In genomic region chr10:21976280-21976679, GRCh38 we compare ENCODE assay signal across 14 cellular contexts.
"Had no signal": no experiment of that assay in that cellular context is flagged by ENCODE, and none has a peak within 500 bp of the region (broad histone marks: within the 10 kb centered on the region; RNA-seq: fewer than 3 reads in every experiment).

No MANE protein-coding gene starts in this region.

- H3K36me3 ChIP-seq: esophagus squamous epithelium, right lobe of liver had no signal

- H3K27me3 ChIP-seq: body of pancreas, esophagus squamous epithelium, foreskin keratinocyte, right lobe of liver had no signal

- ATAC-seq: body of pancreas; left ventricle myocardium superior; right lobe of liver; stimulated activated memory B cell treated with anti-CD40 and anti-IgM and Interleukin-4, amounts not matched to agents 10 μg/mL and 1 μg/mL and 100 μg/mL, for 72 hours had no signal

- H3K27me3 Mint-ChIP-seq: activated CD4-positive, alpha-beta T cell treated with anti-CD3 and anti-CD28 coated beads, Interleukin-2, amount 10 ng/mL, durations not matched to agents 7 days and 5 days; central memory CD8-positive, alpha-beta T cell; progenitor cell of endocrine pancreas; stimulated activated memory B cell treated with anti-CD40 and anti-IgM and Interleukin-4, amounts not matched to agents 10 μg/mL and 1 μg/mL and 100 μg/mL, for 72 hours had no signal

- H3K27ac Mint-ChIP-seq: activated CD4-positive, alpha-beta T cell treated with anti-CD3 and anti-CD28 coated beads, Interleukin-2, amount 10 ng/mL, durations not matched to agents 7 days and 5 days; activated T-helper 2 cell treated with anti-CD3 and anti-CD28 coated beads, Interferon-gamma antibody, Interleukin-2, Interleukin-4, amounts not matched to agents 10 μg/mL and 5 μg/mL and 100 μg/mL, durations not matched to agents 14 hours and 24 hours and 36 hours; stimulated activated memory B cell treated with anti-CD40 and anti-IgM and Interleukin-4, amounts not matched to agents 10 μg/mL and 1 μg/mL and 100 μg/mL, for 72 hours; type B pancreatic cell had no signal

- H3K27ac ChIP-seq: body of pancreas, esophagus squamous epithelium, foreskin keratinocyte, right lobe of liver had no signal

- H3K36me3 Mint-ChIP-seq: stimulated activated memory B cell treated with anti-CD40 and anti-IgM and Interleukin-4, amounts not matched to agents 10 μg/mL and 1 μg/mL and 100 μg/mL, for 72 hours; type B pancreatic cell had no signal

- H3K9me3 ChIP-seq: body of pancreas, esophagus squamous epithelium, right lobe of liver had no signal

- H3K4me3 Mint-ChIP-seq: activated CD4-positive, alpha-beta T cell treated with anti-CD3 and anti-CD28 coated beads, Interleukin-2, amount 10 ng/mL, durations not matched to agents 7 days and 5 days; central memory CD8-positive, alpha-beta T cell; stimulated activated memory B cell treated with anti-CD40 and anti-IgM and Interleukin-4, amounts not matched to agents 10 μg/mL and 1 μg/mL and 100 μg/mL, for 72 hours; type B pancreatic cell had no signal

- H3K9me3 Mint-ChIP-seq: activated CD4-positive, alpha-beta T cell treated with anti-CD3 and anti-CD28 coated beads, Interleukin-2, amount 10 ng/mL, durations not matched to agents 7 days and 5 days; activated T-helper 2 cell treated with anti-CD3 and anti-CD28 coated beads, Interferon-gamma antibody, Interleukin-2, Interleukin-4, amounts not matched to agents 10 μg/mL and 5 μg/mL and 100 μg/mL, durations not matched to agents 14 hours and 24 hours and 36 hours; central memory CD8-positive, alpha-beta T cell; stimulated activated memory B cell treated with anti-CD40 and anti-IgM and Interleukin-4, amounts not matched to agents 10 μg/mL and 1 μg/mL and 100 μg/mL, for 72 hours; type B pancreatic cell had no signal

- H3K4me3 ChIP-seq: body of pancreas, esophagus squamous epithelium, right lobe of liver had no signal

- DNase-seq: activated CD4-positive, alpha-beta T cell treated with anti-CD3 and anti-CD28 coated beads, Interleukin-2, amount 10 ng/mL, durations not matched to agents 7 days and 5 days; activated naive CD4-positive, alpha-beta T cell treated with anti-CD3 and anti-CD28 coated beads, Interleukin-2, amount 50 U/mL, for 16 hours; body of pancreas; dermis blood vessel endothelial cell; esophagus squamous epithelium; left ventricle myocardium superior; right lobe of liver; T-helper 1 cell had no signal
